In the genomic region with DNA sequence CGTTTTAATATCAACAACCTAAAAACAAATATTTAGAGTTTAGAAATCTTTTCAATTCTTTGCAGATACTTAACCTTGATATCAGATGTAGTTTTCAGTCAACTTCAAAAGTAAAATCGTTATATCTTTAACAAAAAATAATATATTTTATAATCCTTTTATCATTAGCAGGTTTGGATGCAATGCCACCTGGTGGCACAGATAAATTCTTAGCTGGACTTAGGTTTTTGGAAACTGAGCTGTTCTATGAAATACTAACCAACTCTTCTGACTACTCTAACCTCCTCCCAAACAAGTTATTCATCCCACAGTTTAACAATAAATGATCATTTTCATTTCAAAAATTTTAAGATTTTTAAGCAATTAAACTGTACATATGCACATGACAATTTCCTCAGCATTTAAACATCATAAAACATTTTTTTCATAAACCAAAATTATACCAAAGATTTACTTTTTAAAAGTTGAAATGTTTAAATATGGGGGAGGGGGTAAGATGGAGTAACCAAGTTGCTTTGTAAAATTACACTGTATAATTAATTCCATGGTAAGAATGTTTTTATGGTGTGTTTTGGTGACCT, we compare ENCODE assay signal across 8 cellular contexts. TPM values are rescaled to one million over a fixed set of nuclear protein-coding genes. Genes with fewer than 3 reads are reported as not detected.
DNase-seq lines count a peak whose midpoint lies in the region; ATAC-seq and TF ChIP-seq lines count a peak whose summit lies in the region.

No MANE protein-coding gene starts in this region.

- no peaks in the 10 kb centered on the region for H3K36me3 Mint-ChIP-seq in activated CD8-positive, alpha-beta memory T cell treated with anti-CD3 and anti-CD28 coated beads, Interleukin-2, amount 10 ng/mL, durations not matched to agents 7 days and 5 days
- peaks cover 7% of the 10 kb centered on the region for H3K36me3 Mint-ChIP-seq in activated T-cell treated with anti-CD3 and anti-CD28 coated beads, Interleukin-2, amount 50 U/mL, for 4 hours (ENCODE audit: insufficient read depth)

- H3K27me3 ChIP-seq in HUES6 (ENCODE audit: control insufficient read depth, insufficient read depth, low read length), result no peaks in the 10 kb centered on the region
- no peaks in the 10 kb centered on the region for H3K27me3 ChIP-seq in liver (ENCODE audit: control insufficient read depth in 4 of 4, insufficient read depth in 4 of 4, low read length in 3 of 4)

- H3K4me3 ChIP-seq in HUES6 (ENCODE audit: low read depth, low read length) (0 out of 2 replicates have a peak overlapping the region, but pooled peaks have one; percentile 11), liver (ENCODE audit: low read depth in 1 of 3, low read length in 3 of 3) (peak overlapping the region in 2 of 3 donors; percentile 20 to 29)

- no peaks in the 10 kb centered on the region for H3K9me3 ChIP-seq in HUES6 (ENCODE audit: control insufficient read depth, insufficient read depth, low read depth, low read length)
- H3K9me3 ChIP-seq in liver (ENCODE audit: control insufficient read depth in 4 of 4, low read length in 3 of 4), result no peaks in the 10 kb centered on the region

- H3K27ac ChIP-seq in HUES6 (ENCODE audit: low read depth, low read length) (peak overlapping the region; percentile 85; the same call in 1 of the 2 replicates), VCaP (peak overlapping the region; percentile 36), liver (ENCODE audit: low read depth in 1 of 2, low read length in 2 of 2) (peak overlapping the region; percentile 76 to 79)

- no peaks in the 10 kb centered on the region for H3K4me1 Mint-ChIP-seq in activated CD8-positive, alpha-beta memory T cell treated with anti-CD3 and anti-CD28 coated beads, Interleukin-2, amount 10 ng/mL, durations not matched to agents 7 days and 5 days
- H3K4me1 Mint-ChIP-seq in activated T-cell treated with anti-CD3 and anti-CD28 coated beads, Interleukin-2, amount 50 U/mL, for 4 hours (ENCODE audit: low read depth), result no peaks in the 10 kb centered on the region

- no peaks in the 10 kb centered on the region for H3K36me3 ChIP-seq in HUES6 (ENCODE audit: control insufficient read depth, insufficient read depth, low read length)
- no peaks in the 10 kb centered on the region for H3K36me3 ChIP-seq in liver (ENCODE audit: control insufficient read depth in 4 of 4, insufficient read depth in 3 of 4, low read depth in 1 of 4, low read length in 3 of 4)

- H3K4me3 Mint-ChIP-seq in activated CD8-positive, alpha-beta memory T cell treated with anti-CD3 and anti-CD28 coated beads, Interleukin-2, amount 10 ng/mL, durations not matched to agents 7 days and 5 days, result no peak overlapping the region
- H3K4me3 Mint-ChIP-seq in activated T-cell treated with anti-CD3 and anti-CD28 coated beads, Interleukin-2, amount 50 U/mL, for 4 hours, result no peak overlapping the region

- no peaks in the 10 kb centered on the region for H3K9me3 Mint-ChIP-seq in activated CD8-positive, alpha-beta memory T cell treated with anti-CD3 and anti-CD28 coated beads, Interleukin-2, amount 10 ng/mL, durations not matched to agents 7 days and 5 days (ENCODE audit: low read depth)
- no peaks in the 10 kb centered on the region for H3K9me3 Mint-ChIP-seq in activated T-cell treated with anti-CD3 and anti-CD28 coated beads, Interleukin-2, amount 50 U/mL, for 4 hours

- H3K9ac ChIP-seq in HUES6 (ENCODE audit: low read length) (no peak overlapping the region), liver (ENCODE audit: low read depth in 1 of 2, low read length in 2 of 2) (peak overlapping the region in 1 of 2 donors; percentile 66)

- no peak for ATAC-seq in activated CD8-positive, alpha-beta memory T cell treated with anti-CD3 and anti-CD28 coated beads, Interleukin-2, amount 10 ng/mL, durations not matched to agents 7 days and 5 days
- ATAC-seq in HG02884 (IDR thresholded peaks at IDR 0.05; ENCODE audit: unreplicated experiment), result no peak
- no peak for ATAC-seq in omental fat pad (ENCODE audit: low FRiP score)
- no peak for ATAC-seq in activated T-cell treated with anti-CD3 and anti-CD28 coated beads, Interleukin-2, amount 50 U/mL, for 4 hours

- peak; percentile 66 to 70 for TF ChIP-seq RAD21 in liver (IDR thresholded peaks at IDR 0.05)

- H3K27ac Mint-ChIP-seq in activated CD8-positive, alpha-beta memory T cell treated with anti-CD3 and anti-CD28 coated beads, Interleukin-2, amount 10 ng/mL, durations not matched to agents 7 days and 5 days, result no peak overlapping the region

- 11% methylated on average over 2 of the region's 2 CpGs for WGBS in liver

- peak; percentile 83 for TF ChIP-seq CTCF in VCaP (conservative IDR thresholded peaks at IDR 0.05)
- TF ChIP-seq CTCF in liver (IDR thresholded peaks at IDR 0.05; ENCODE audit: low read depth, low read length, missing input control), result peak; percentile 39
- TF ChIP-seq CTCF in omental fat pad (IDR thresholded peaks at IDR 0.05), result no peak

- CTCF ChIA-PET in activated CD8-positive, alpha-beta memory T cell treated with anti-CD3 and anti-CD28 coated beads, Interleukin-2, amount 10 ng/mL, durations not matched to agents 7 days and 5 days (lab: Charles Lee), result interaction anchor here (0.7 to 1.4 kb wide), 7 partner anchors 9 to 395 kb away, joined by 3 to 6 read pairs (median 3); partner anchors contain the start of gene HIBADH

- H3K4me1 ChIP-seq in HUES6 (ENCODE audit: control insufficient read depth, insufficient read depth, low read length) (peaks cover 64% of the 10 kb centered on the region), liver (ENCODE audit: control insufficient read depth in 4 of 4, insufficient read depth in 4 of 4, low read length in 3 of 4) (peaks cover 0 to 50% (median 37%) of the 10 kb centered on the region in 4 donors)

- DNase-seq in COLO829 (ENCODE audit: low spot score), result peak; percentile 23
- DNase-seq in activated CD8-positive, alpha-beta memory T cell treated with anti-CD3 and anti-CD28 coated beads, Interleukin-2, amount 10 ng/mL, durations not matched to agents 7 days and 5 days, result no peak
- DNase-seq in omental fat pad (ENCODE audit: low spot score), result no peak
- DNase-seq in activated T-cell treated with anti-CD3 and anti-CD28 coated beads, Interleukin-2, amount 50 U/mL, for 4 hours, result no peak

- no peaks in the 10 kb centered on the region for H3K27me3 Mint-ChIP-seq in activated CD8-positive, alpha-beta memory T cell treated with anti-CD3 and anti-CD28 coated beads, Interleukin-2, amount 10 ng/mL, durations not matched to agents 7 days and 5 days
- no peaks in the 10 kb centered on the region for H3K27me3 Mint-ChIP-seq in activated T-cell treated with anti-CD3 and anti-CD28 coated beads, Interleukin-2, amount 50 U/mL, for 4 hours (ENCODE audit: low read depth)

TF ChIP-seq in liver, 16 proteins besides CTCF, POLR2A, EP300 and RAD21:
- TF ChIP-seq SP1 (IDR thresholded peaks at IDR 0.05) (no peak), GABPA (IDR thresholded peaks at IDR 0.05 in 1 of 2, conservative IDR thresholded peaks at IDR 0.05 in 1 of 2) (no peak)

RNA-seq across cellular contexts. Expression of gene HIBADH, which starts 56.9 kb away (rescaled TPM):
- total RNA-seq in liver, result 10 to 100 TPM; 27.7 to 56.6 TPM
- polyA plus RNA-seq in liver, result 10 to 100 TPM; 59.7 to 78.9 TPM
- 10 to 100 TPM; 13.1 to 15.8 TPM for total RNA-seq in activated CD8-positive, alpha-beta memory T cell treated with anti-CD3 and anti-CD28 coated beads, Interleukin-2, amount 10 ng/mL, durations not matched to agents 7 days and 5 days
- total RNA-seq in omental fat pad, result 10 to 100 TPM; 35.9 to 71.5 (median 58.6) TPM
- total RNA-seq in activated T-cell treated with anti-CD3 and anti-CD28 coated beads, Interleukin-2, amount 50 U/mL, for 4 hours, result 10 to 100 TPM in 2 of 3 donors, 1 to 10 TPM in 1; 9.8 to 10.9 (median 10.8) TPM

Comparison
In these comparisons a context has a peak if more than half of its experiments do, and no peak if none do; other contexts are left out.
1. CTCF ChIP-seq: peak in VCaP (single experiment) and liver (single experiment); none in omental fat pad (0 of 3).
2. Peak in every context shown above with its lines, with median percentiles within 50 percentile points of each other: H3K27ac ChIP-seq.